8 cellular contexts compared by ENCODE assay signal in the genomic region with DNA sequence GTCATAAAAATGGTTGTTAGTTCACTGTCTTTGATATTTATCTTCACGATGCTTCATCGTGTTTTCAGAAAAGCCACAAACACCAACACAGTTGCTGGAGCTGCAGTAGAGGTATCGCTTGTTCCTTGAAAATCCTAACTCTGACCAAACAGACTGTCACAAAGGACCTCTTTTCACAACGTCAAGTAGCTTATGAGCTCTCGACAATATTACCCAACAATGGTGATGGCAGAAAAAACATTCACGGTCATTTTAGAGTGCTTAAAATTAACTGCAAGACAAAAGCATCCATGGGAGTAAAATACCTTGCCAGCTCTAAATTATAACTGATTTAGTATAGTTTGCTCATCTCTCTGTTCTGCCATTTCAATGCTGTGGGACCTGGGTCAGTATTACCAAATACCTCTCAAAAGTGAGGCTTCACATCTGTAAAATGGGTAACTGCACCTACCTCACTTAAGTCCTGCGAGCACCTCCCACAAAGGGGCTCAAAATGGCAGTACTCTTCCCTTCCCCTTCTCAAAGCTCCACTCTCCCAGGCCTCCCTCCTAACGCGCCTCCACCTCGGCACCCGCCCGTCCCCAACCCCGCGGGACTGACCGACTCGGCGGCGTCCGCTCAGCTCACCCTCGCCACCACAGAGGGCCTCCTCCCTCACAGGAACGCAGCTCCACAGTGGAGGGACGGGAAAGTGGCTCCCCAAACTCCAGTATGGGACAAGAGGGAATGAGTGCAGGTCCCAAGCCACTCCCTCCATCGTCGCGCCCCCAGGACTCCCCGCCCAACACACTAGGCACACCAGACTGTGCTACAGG. TPM values are rescaled to one million over a fixed set of nuclear protein-coding genes. Genes with fewer than 3 reads are reported as not detected.
DNase-seq lines count a peak whose midpoint lies in the region; ATAC-seq and TF ChIP-seq lines count a peak whose summit lies in the region.

No MANE protein-coding gene starts in this region.

- CTCF ChIA-PET in BJ (lab: Yijun Ruan, JAX): interaction anchor here (0.9 to 2.5 kb wide), 6 partner anchors 11 to 49 kb away, joined by 3 to 6 read pairs (median 4); no protein-coding TSS in a partner anchor

- no peak for DNase-seq in BJ (ENCODE audit: low read depth)
- peak in 1 of 2 experiments; percentile 34 for DNase-seq in SJCRH30
- DNase-seq in epidermal melanocyte (ENCODE audit: insufficient read length, low spot score): peak; percentile 27
- no peak for DNase-seq in mucosa of descending colon
- DNase-seq in central memory CD4-positive, alpha-beta T cell: no peak
- DNase-seq in NCI-H1694 (lab: John Stamatoyannopoulos, UW): no peak

- H3K9me3 ChIP-seq in SJCRH30 (replicated peaks) (no peaks in the 10 kb centered on the region), mucosa of descending colon (no peaks in the 10 kb centered on the region)

- H3K36me3 ChIP-seq in BJ (ENCODE audit: control insufficient read depth, insufficient read depth, low read length) (peaks cover 2% of the 10 kb centered on the region; the same call in 1 of the 2 replicates), SJCRH30 (peaks cover 15% of the 10 kb centered on the region), mucosa of descending colon (ENCODE audit: low read depth) (no peaks in the 10 kb centered on the region)

- H3K4me1 ChIP-seq in SJCRH30 (peaks cover 2% of the 10 kb centered on the region; the same call in 1 of the 2 replicates), mucosa of descending colon (ENCODE audit: low read depth) (no peaks in the 10 kb centered on the region)

- H3K4me3 ChIP-seq in BJ (ENCODE audit: low read depth, low read length) (peak overlapping the region; percentile 89), SJCRH30 (peak overlapping the region; percentile 68), mucosa of descending colon (peak overlapping the region; percentile 50)

- H3K27ac ChIP-seq in SJCRH30: peak overlapping the region; percentile 96

- ATAC-seq in GM18909 (IDR thresholded peaks at IDR 0.05; ENCODE audit: poor library complexity, unreplicated experiment) (peak; percentile 41), HG03139 (IDR thresholded peaks at IDR 0.05; ENCODE audit: unreplicated experiment) (peak; percentile 34), mucosa of descending colon (peak; percentile 69)

- no peaks in the 10 kb centered on the region for H3K27me3 ChIP-seq in BJ (ENCODE audit: control insufficient read depth, insufficient read depth, low read length)
- H3K27me3 ChIP-seq in SJCRH30: no peaks in the 10 kb centered on the region

- TF ChIP-seq CTCF in BJ (IDR thresholded peaks at IDR 0.05; ENCODE audit: insufficient read depth, low read depth, low read length) (no peak), mucosa of descending colon (IDR thresholded peaks at IDR 0.05) (no peak)

- intact Hi-C loops in mucosa of descending colon (cut with DNase I, micrococcal nuclease): no loop called here

- POLR2A ChIA-PET in BJ (lab: Charles Lee): interaction anchor here (0.6 to 0.9 kb wide), 4 partner anchors 16 to 644 kb away, joined by 3 to 6 read pairs (median 4); no protein-coding TSS in a partner anchor

RNA-seq across cellular contexts. Expression of a gene that starts 0.5 kb away (rescaled TPM):
- polyA plus RNA-seq in BJ (2011; rRNA removed): 10.3 and 17.2 TPM in 2 replicates
- 20.3 and 23.9 TPM in 2 replicates for polyA minus RNA-seq in BJ (2011; rRNA and poly(A)+ RNA removed)
- total RNA-seq in SJCRH30 (2014; rRNA removed; shearing (Covaris generic)): 39.1 and 39.9 TPM in 2 replicates
- total RNA-seq in mucosa of descending colon: 1 to 10 TPM; 5.3 to 7.2 (median 6.0) TPM

RNA-seq across cellular contexts. Expression of a gene that starts 49.6 kb away (rescaled TPM):
- polyA plus RNA-seq in BJ (2011; rRNA removed): 26.1 and 41.5 TPM in 2 replicates
- 10.3 and 18.3 TPM in 2 replicates for polyA minus RNA-seq in BJ (2011; rRNA and poly(A)+ RNA removed)
- 275 and 316 TPM in 2 replicates for total RNA-seq in SJCRH30 (2014; rRNA removed; shearing (Covaris generic))
- total RNA-seq in mucosa of descending colon: 10 to 100 TPM; 36.3 to 54.1 (median 36.8) TPM

RNA-seq across cellular contexts. Expression of a gene that starts 50.0 kb away (rescaled TPM):
- 10.4 and 20.6 TPM in 2 replicates for polyA plus RNA-seq in BJ (2011; rRNA removed)
- 6.6 and 9.7 TPM in 2 replicates for polyA minus RNA-seq in BJ (2011; rRNA and poly(A)+ RNA removed)
- 25.4 and 30.4 TPM in 2 replicates for total RNA-seq in SJCRH30 (2014; rRNA removed; shearing (Covaris generic))
- 10 to 100 TPM; 13.2 to 18.3 (median 16.2) TPM for total RNA-seq in mucosa of descending colon
